In genomic region chr6:43283514-43283901, GRCh38 we compare ENCODE assay signal across 28 cellular contexts. TPM values are rescaled to one million over a fixed set of nuclear protein-coding genes. Genes with fewer than 3 reads are reported as not detected.
"Had no signal": no experiment of that assay in that cellular context is flagged by ENCODE, and none has a peak within 500 bp of the region (broad histone marks: within the 10 kb centered on the region; RNA-seq: fewer than 3 reads in every experiment).

No MANE protein-coding gene starts in this region.

- H3K36me3 ChIP-seq: ascending aorta, SJCRH30 had no signal

- H3K27me3 ChIP-seq: ascending aorta had no signal

- H3K9me3 ChIP-seq: ascending aorta, SJCRH30 had no signal

- H3K27ac ChIP-seq: ascending aorta, PC-9, RWPE1, SJCRH30, SK-N-MC had no signal

- H3K4me2 ChIP-seq: PC-9 had no signal

- H3K4me1 ChIP-seq: ascending aorta, SJCRH30 had no signal

- H2AFZ ChIP-seq: PC-9 had no signal

- DNase-seq: activated CD4-positive, alpha-beta T cell treated with anti-CD3 and anti-CD28 coated beads for 36 hours; activated CD4-positive, alpha-beta T cell treated with anti-CD3 and anti-CD28 coated beads, Interleukin-2, amount 10 ng/mL, durations not matched to agents 7 days and 5 days; activated CD4-positive, alpha-beta T cell treated with anti-CD3 and anti-CD28 coated beads, Interleukin-2, amount 50 U/mL, for 48 hours; activated CD8-positive, alpha-beta T cell treated with anti-CD3 and anti-CD28 coated beads, Interleukin-2, amount 10 ng/mL, durations not matched to agents 7 days and 5 days; activated gamma-delta T cell; activated naive CD4-positive, alpha-beta T cell treated with Interleukin-2 at 50 U/mL for 16 hours; activated naive CD8-positive, alpha-beta T cell treated with anti-CD3 and anti-CD28 coated beads, Interleukin-2, amount 10 ng/mL, durations not matched to agents 7 days and 5 days; activated T-cell treated with anti-CD3 and anti-CD28 coated beads, Interleukin-2, amount 50 U/mL, for 24 hours; amygdala; central memory CD4-positive, alpha-beta T cell; NCI-H1048; NCI-H1105 treated with DMSO at 0.1 percent for 48 hours; NCI-H1436; NCI-H1694; NCI-H1930; NCI-H2081 treated with DMSO at 0.1 percent for 48 hours; NCI-H345; NCI-H510A; NCI-H748 treated with DMSO at 0.1 percent for 48 hours; NK-92 treated with Interleukin-12 subunit alpha and Interleukin-12 subunit beta, amount 100 ng/mL, for 24 hours; PC-9; Right ventricle myocardium superior; SJCRH30; T1000 had no signal

- H3K4me3 ChIP-seq: ascending aorta, PC-9, SJCRH30, SK-N-MC had no signal

RNA-seq across cellular contexts. Expression of gene SLC22A7, which starts 14.6 kb away (rescaled TPM):
- polyA plus RNA-seq: adipose tissue had no signal
